8 cellular contexts compared by ENCODE assay signal in genomic region chr1:198657550-198658064, GRCh38. TPM values are rescaled to one million over a fixed set of nuclear protein-coding genes. Genes with fewer than 3 reads are reported as not detected.
DNase-seq lines count a peak whose midpoint lies in the region; ATAC-seq lines count a peak whose summit lies in the region.

No MANE protein-coding gene starts in this region.

- peaks cover 3% of the 10 kb centered on the region; the same call in 1 of the 2 replicates for H3K36me3 ChIP-seq in MG63
- H3K36me3 ChIP-seq in mucosa of rectum (ENCODE audit: control insufficient read depth in 2 of 2, insufficient read depth in 2 of 2, low read length in 2 of 2) = no peaks in the 10 kb centered on the region

- in situ Hi-C loops in G401 (cut with HindIII; ENCODE audit: low sequenced_read_pairs) = no loop called here

- ATAC-seq in GM21786 (IDR thresholded peaks at IDR 0.05; ENCODE audit: unreplicated experiment) = peak; percentile 34
- peak; percentile 56 to 68 for ATAC-seq in activated naive CD4-positive, alpha-beta T cell treated with anti-CD3 and anti-CD28 coated beads, Interleukin-2, amount 50 U/mL, for 72 hours
- ATAC-seq in HG03457 (IDR thresholded peaks at IDR 0.05; ENCODE audit: unreplicated experiment) = no peak

- no peak overlapping the region for H3K4me3 ChIP-seq in MG63
- no peak overlapping the region for H3K4me3 ChIP-seq in mucosa of rectum (ENCODE audit: low read length in 2 of 2)

- H3K4me1 ChIP-seq in mucosa of rectum (ENCODE audit: control insufficient read depth in 2 of 2, insufficient read depth in 2 of 2, low read length in 2 of 2) = peaks cover 3 to 8% of the 10 kb centered on the region in 2 donors

- H3K27ac Mint-ChIP-seq in activated naive CD4-positive, alpha-beta T cell treated with anti-CD3 and anti-CD28 coated beads, Interleukin-2, amount 50 U/mL, for 72 hours = peak overlapping the region; percentile 87 to 96

- H3K27ac ChIP-seq in mucosa of rectum (ENCODE audit: low read depth in 2 of 2, low read length in 2 of 2) = peak overlapping the region; percentile 43 to 49

- H3K9me3 ChIP-seq in MG63 (no peaks in the 10 kb centered on the region; the same call in 1 of the 2 replicates), mucosa of rectum (ENCODE audit: control insufficient read depth in 2 of 2, low read length in 2 of 2) (no peaks in the 10 kb centered on the region)

- DNase-seq in GM04503 (ENCODE audit: low read depth) (peak; percentile 100), MG63 (peak; percentile 57), DMS153 treated with DMSO at 0.1 percent for 48 hours (lab: John Stamatoyannopoulos, UW; ENCODE audit: unreplicated experiment) (no peak), G401 (ENCODE audit: low spot score) (no peak)
- no peak for DNase-seq in activated naive CD4-positive, alpha-beta T cell treated with anti-CD3 and anti-CD28 coated beads, Interleukin-2, amount 50 U/mL, for 72 hours (ENCODE audit: low spot score in 2 of 2)

- H3K36me3 Mint-ChIP-seq in activated naive CD4-positive, alpha-beta T cell treated with anti-CD3 and anti-CD28 coated beads, Interleukin-2, amount 50 U/mL, for 72 hours = peaks cover 5 to 31% of the 10 kb centered on the region in 2 donors

- no peaks in the 10 kb centered on the region for H3K27me3 ChIP-seq in MG63
- H3K27me3 ChIP-seq in mucosa of rectum (ENCODE audit: control insufficient read depth in 2 of 2, insufficient read depth in 2 of 2, low read length in 2 of 2) = no peaks in the 10 kb centered on the region

- H3K9ac ChIP-seq in mucosa of rectum (ENCODE audit: low read depth in 1 of 2, low read length in 2 of 2) = no peak overlapping the region

- no peaks in the 10 kb centered on the region for H3K9me3 Mint-ChIP-seq in activated naive CD4-positive, alpha-beta T cell treated with anti-CD3 and anti-CD28 coated beads, Interleukin-2, amount 50 U/mL, for 72 hours

RNA-seq across cellular contexts. Expression of gene PTPRC, which starts 18.8 kb away (rescaled TPM):
- 7.0 and 12.1 TPM in 2 replicates for total RNA-seq in MG63 (2014; rRNA removed; shearing (Covaris generic); ENCODE audit: low replicate concordance)
- total RNA-seq in activated naive CD4-positive, alpha-beta T cell treated with anti-CD3 and anti-CD28 coated beads, Interleukin-2, amount 50 U/mL, for 72 hours = 100 to 1,000 TPM; 433 to 644 TPM
- total RNA-seq in G401 (2014; rRNA removed; shearing (Covaris generic)) = not detected in 2 replicates

Comparison
In these comparisons a context has a peak if more than half of its experiments do, and no peak if none do; other contexts are left out.
1. DNase-seq: peak in GM04503 (single experiment) and MG63 (single experiment); none in activated naive CD4-positive, alpha-beta T cell treated with anti-CD3 and anti-CD28 coated beads, Interleukin-2, amount 50 U/mL, for 72 hours (0 of 2), DMS153 treated with DMSO at 0.1 percent for 48 hours (single experiment) and G401 (single experiment).
2. RNA of gene PTPRC, which starts 18.8 kb away (total RNA-seq): 433 to 644 TPM in activated naive CD4-positive, alpha-beta T cell treated with anti-CD3 and anti-CD28 coated beads, Interleukin-2, amount 50 U/mL, for 72 hours; 7.0 to 12.1 TPM in MG63 and not detected in G401; every median in the first group is over 10 times any median in the second.